In genomic region chr6:144104898-144105487, GRCh38 we compare ENCODE assay signal across 8 cellular contexts. TPM values are rescaled to one million over a fixed set of nuclear protein-coding genes. Genes with fewer than 3 reads are reported as not detected.
DNase-seq lines count a peak whose midpoint lies in the region; ATAC-seq, FAIRE-seq and TF ChIP-seq lines count a peak whose summit lies in the region.

No MANE protein-coding gene starts in this region.

- peak; percentile 73 for TF ChIP-seq CTCF in A673 (conservative IDR thresholded peaks at IDR 0.05; ENCODE audit: low read depth, low read length)
- TF ChIP-seq CTCF in MM.1S (IDR thresholded peaks at IDR 0.05; ENCODE audit: low read length), result peak; percentile 45
- peak; percentile 17 for TF ChIP-seq CTCF in mucosa of descending colon (IDR thresholded peaks at IDR 0.05)

- H3K9me3 ChIP-seq in A673 (ENCODE audit: low read depth, low read length, poor library complexity, severe bottlenecking) (no peaks in the 10 kb centered on the region), MM.1S (replicated peaks; ENCODE audit: insufficient read depth, low read length) (no peaks in the 10 kb centered on the region), mucosa of descending colon (no peaks in the 10 kb centered on the region)

- FAIRE-seq in endometrium (lab: Jason Lieb, UNC), result peak; percentile 96

- CTCF ChIA-PET in A673 (lab: Charles Lee), result interaction anchor here (0.9 to 1.1 kb wide), 2 partner anchors 377 to 1528 kb away, joined by 3 to 5 read pairs; no protein-coding TSS in a partner anchor

- no peak overlapping the region for H3K4me2 ChIP-seq in MM.1S (ENCODE audit: low read depth, low read length)

- ATAC-seq in mucosa of descending colon (peak; percentile 63), HG02571 (IDR thresholded peaks at IDR 0.05; ENCODE audit: unreplicated experiment) (no peak)

- H3K9me2 ChIP-seq in MM.1S (replicated peaks; ENCODE audit: insufficient read depth, low read length), result no peaks in the 10 kb centered on the region

- POLR2A ChIA-PET in A673 (lab: Charles Lee; ENCODE audit: low non-redundant PET), result no interaction called here

- H3K9ac ChIP-seq in MM.1S (ENCODE audit: low read length), result no peak overlapping the region

- H3K27ac ChIP-seq in A673 (ENCODE audit: low read depth, low read length, poor library complexity, severe bottlenecking), result no peak overlapping the region
- no peak overlapping the region for H3K27ac ChIP-seq in MM.1S (ENCODE audit: low read length)

- no peaks in the 10 kb centered on the region for H3F3A ChIP-seq in MM.1S (ENCODE audit: insufficient read depth, low read length)

- H3K4me3 ChIP-seq in A673 (ENCODE audit: low read depth, low read length, poor library complexity, severe bottlenecking) (no peak overlapping the region), H7 (ENCODE audit: insufficient read depth, low read depth, low read length) (no peak overlapping the region), MM.1S (ENCODE audit: low read length) (no peak overlapping the region), mucosa of descending colon (no peak overlapping the region)

- H3K27me3 ChIP-seq in A673 (replicated peaks; ENCODE audit: insufficient read depth, low read depth, low read length, poor library complexity) (no peaks in the 10 kb centered on the region), H7 (ENCODE audit: control insufficient read depth, insufficient read depth, low read length) (no peaks in the 10 kb centered on the region), MM.1S (replicated peaks; ENCODE audit: insufficient read depth, low read length) (no peaks in the 10 kb centered on the region)

- no peaks in the 10 kb centered on the region for H3K36me3 ChIP-seq in A673 (ENCODE audit: insufficient read depth, low read length, poor library complexity, severe bottlenecking)
- no peaks in the 10 kb centered on the region for H3K36me3 ChIP-seq in H7 (replicated peaks; ENCODE audit: control insufficient read depth, insufficient read depth, low read length)
- no peaks in the 10 kb centered on the region for H3K36me3 ChIP-seq in MM.1S (replicated peaks; ENCODE audit: insufficient read depth, low read length)
- H3K36me3 ChIP-seq in mucosa of descending colon (ENCODE audit: low read depth), result no peaks in the 10 kb centered on the region

- peak; percentile 85 for DNase-seq in A673 (ENCODE audit: low spot score)
- peak; percentile 66 for DNase-seq in Daoy (ENCODE audit: low read depth)
- DNase-seq in H7, result peak; percentile 24
- peak; percentile 63 for DNase-seq in MM.1S
- DNase-seq in SKM-1 (lab: John Stamatoyannopoulos, UW; ENCODE audit: unreplicated experiment), result peak; percentile 68
- peak in 1 of 3 donors; percentile 83 for DNase-seq in mucosa of descending colon

- H3K4me1 ChIP-seq in A673 (ENCODE audit: insufficient read depth, low read length, poor library complexity, severe bottlenecking) (no peaks in the 10 kb centered on the region), MM.1S (ENCODE audit: low read length) (no peaks in the 10 kb centered on the region), mucosa of descending colon (ENCODE audit: low read depth) (no peaks in the 10 kb centered on the region)

- no peak overlapping the region for H2AFZ ChIP-seq in MM.1S (ENCODE audit: low read length)

- H3K79me2 ChIP-seq in MM.1S (ENCODE audit: low read length), result no peaks in the 10 kb centered on the region

- H4K20me1 ChIP-seq in MM.1S (ENCODE audit: insufficient read depth, low read length), result no peaks in the 10 kb centered on the region

- BruUV-seq in A673 (replicated peaks; lab: Mats Ljungman, UMichigan), result no TSS peak

- intact Hi-C loops in A673 (cut with micrococcal nuclease; ENCODE audit: unreplicated experiment), result loop anchor here (2.0 to 10.0 kb wide), 6 partner anchors 180 to 1530 kb away; partner anchors contain the start of gene UTRN
- intact Hi-C loops in mucosa of descending colon (cut with DNase I, micrococcal nuclease), result loop anchor here (2.0 to 5.0 kb wide), 2 partner anchors 112 to 378 kb away; no protein-coding TSS in a partner anchor

RNA-seq across cellular contexts. Expression of gene SF3B5, which starts 9.6 kb away (rescaled TPM):
- total RNA-seq in A673 (2021), result 135 and 136 TPM in 2 replicates
- 200 TPM in 2 replicates for total RNA-seq in Daoy (2014; rRNA removed; shearing (Covaris generic))
- 129 and 171 TPM in 2 replicates for total RNA-seq in H7 (2014; rRNA removed; shearing (Covaris generic))
- total RNA-seq in mucosa of descending colon, result 100 to 1,000 TPM; 104 to 172 (median 140) TPM

RNA-seq across cellular contexts. Expression of gene STX11, which starts 45.3 kb away (rescaled TPM):
- total RNA-seq in A673 (2021), result 0.20 and 0.30 TPM in 2 replicates
- total RNA-seq in Daoy (2014; rRNA removed; shearing (Covaris generic)), result 4.6 and 6.3 TPM in 2 replicates
- total RNA-seq in H7 (2014; rRNA removed; shearing (Covaris generic)), result not detected in 2 replicates
- 1 to 10 TPM in 2 of 3 donors, under 1 TPM in 1; 0.84 to 2.7 (median 2.5) TPM for total RNA-seq in mucosa of descending colon

Comparison
In these comparisons a context has a peak if more than half of its experiments do, and no peak if none do; other contexts are left out.
1. CTCF ChIP-seq: peak in every context shown above with its lines; median percentile 73 in A673; 45 in MM.1S; 17 in mucosa of descending colon.